5 cellular contexts compared by ENCODE assay signal in genomic region chr17:30553823-30554440, GRCh38.
DNase-seq lines count a peak whose midpoint lies in the region; ATAC-seq and TF ChIP-seq lines count a peak whose summit lies in the region.
"Not testable (repeated sequence)": the region's sequence is repeated elsewhere in the genome, so short reads cannot be mapped to it uniquely, and the experiment has no call there.

No MANE protein-coding gene starts in this region.

- H3K27ac ChIP-seq in right atrium auricular region: not testable (repeated sequence)

- not testable (repeated sequence) for H3K9me3 Mint-ChIP-seq in chondrocyte (ENCODE audit: low read depth); neural crest cell; stimulated activated memory B cell treated with anti-CD40 and anti-IgM and Interleukin-4, amounts not matched to agents 10 μg/mL and 1 μg/mL and 100 μg/mL, for 72 hours

- H3K4me3 ChIP-seq in right atrium auricular region: not testable (repeated sequence)

- not testable (repeated sequence) for H3K9me3 ChIP-seq in right atrium auricular region

- not testable (repeated sequence) for H3K27me3 ChIP-seq in right atrium auricular region

- not testable (repeated sequence) for H3K36me3 ChIP-seq in right atrium auricular region

- not testable (repeated sequence) for H3K4me1 ChIP-seq in right atrium auricular region

- peak; percentile 30 for DNase-seq in activated CD8-positive, alpha-beta memory T cell treated with anti-CD3 and anti-CD28 coated beads, Interleukin-2, amount 50 U/mL, for 48 hours
- DNase-seq in chondrocyte (ENCODE audit: low spot score): peak; percentile 63
- DNase-seq in right atrium auricular region (ENCODE audit: low spot score): peak; percentile 34
- DNase-seq in neural crest cell (ENCODE audit: low read depth, low spot score): not testable (repeated sequence)

- H3K4me3 Mint-ChIP-seq in chondrocyte (ENCODE audit: unreplicated experiment); neural crest cell; stimulated activated memory B cell treated with anti-CD40 and anti-IgM and Interleukin-4, amounts not matched to agents 10 μg/mL and 1 μg/mL and 100 μg/mL, for 72 hours: not testable (repeated sequence)

- ATAC-seq in stimulated activated memory B cell treated with anti-CD40 and anti-IgM and Interleukin-4, amounts not matched to agents 10 μg/mL and 1 μg/mL and 100 μg/mL, for 72 hours: not testable (repeated sequence)

- not testable (repeated sequence) for H3K27me3 Mint-ChIP-seq in chondrocyte (ENCODE audit: low read depth); neural crest cell (ENCODE audit: low read depth); stimulated activated memory B cell treated with anti-CD40 and anti-IgM and Interleukin-4, amounts not matched to agents 10 μg/mL and 1 μg/mL and 100 μg/mL, for 72 hours

- TF ChIP-seq CTCF in chondrocyte (IDR thresholded peaks at IDR 0.05); right atrium auricular region (IDR thresholded peaks at IDR 0.05); neural crest cell (conservative IDR thresholded peaks at IDR 0.05): not testable (repeated sequence)

- H3K27ac Mint-ChIP-seq in chondrocyte (ENCODE audit: unreplicated experiment): not testable (repeated sequence)
- H3K27ac Mint-ChIP-seq in neural crest cell (ENCODE audit: unreplicated experiment): peak overlapping the region; percentile 6
- peak overlapping the region; percentile 73 for H3K27ac Mint-ChIP-seq in stimulated activated memory B cell treated with anti-CD40 and anti-IgM and Interleukin-4, amounts not matched to agents 10 μg/mL and 1 μg/mL and 100 μg/mL, for 72 hours

- not testable (repeated sequence) for H3K4me1 Mint-ChIP-seq in chondrocyte (ENCODE audit: low read depth); neural crest cell
- H3K4me1 Mint-ChIP-seq in stimulated activated memory B cell treated with anti-CD40 and anti-IgM and Interleukin-4, amounts not matched to agents 10 μg/mL and 1 μg/mL and 100 μg/mL, for 72 hours: peaks cover 64% of the 10 kb centered on the region

- H3K36me3 Mint-ChIP-seq in chondrocyte (ENCODE audit: low read depth); neural crest cell (ENCODE audit: low read depth); stimulated activated memory B cell treated with anti-CD40 and anti-IgM and Interleukin-4, amounts not matched to agents 10 μg/mL and 1 μg/mL and 100 μg/mL, for 72 hours: not testable (repeated sequence)
